Comparison of ENCODE assay signal across 8 cellular contexts in genomic region chrX:68829594-68830485, GRCh38. TPM values are rescaled to one million over a fixed set of nuclear protein-coding genes. Genes with fewer than 3 reads are reported as not detected.
A peak's percentile ranks its signal among the peaks of the same experiment; 100 is the strongest.
DNase-seq lines count a peak whose midpoint lies in the region; ATAC-seq and TF ChIP-seq lines count a peak whose summit lies in the region.

No MANE protein-coding gene starts in this region.

- peak overlapping the region; percentile 78 for H3K4me3 ChIP-seq in epithelial cell of esophagus (ENCODE audit: low read length)

- H3K27ac Mint-ChIP-seq in T-helper 17 cell: no peak overlapping the region

- ATAC-seq in T-helper 17 cell (no peak), GM21447 (IDR thresholded peaks at IDR 0.05; ENCODE audit: unreplicated experiment) (no peak), GM21526 (IDR thresholded peaks at IDR 0.05; ENCODE audit: low FRiP score, unreplicated experiment) (no peak)

- no peaks in the 10 kb centered on the region for H3K27me3 Mint-ChIP-seq in T-helper 17 cell

- no peaks in the 10 kb centered on the region for H3K9me3 ChIP-seq in T-helper 17 cell (ENCODE audit: control insufficient read depth, low read length, poor library complexity, severe bottlenecking)

- TF ChIP-seq CTCF in epithelial cell of esophagus (IDR thresholded peaks at IDR 0.05; ENCODE audit: insufficient read depth, low read depth, low read length, missing control alignments): no peak

- no peaks in the 10 kb centered on the region for H3K36me3 Mint-ChIP-seq in T-helper 17 cell (ENCODE audit: low read depth)

- DNase-seq in NCI-H1417 (lab: John Stamatoyannopoulos, UW) (peak in 2 of 3 experiments; percentile 66 to 67), NCI-H1417 treated with DMSO at 0.1 percent for 48 hours (lab: John Stamatoyannopoulos, UW) (no peak), T-helper 17 cell (no peak), epithelial cell of esophagus (ENCODE audit: low read depth) (no peak), myocyte (ENCODE audit: low read depth) (peak; percentile 28), NCI-H128 (lab: John Stamatoyannopoulos, UW; ENCODE audit: unreplicated experiment) (no peak)

- H3K4me3 Mint-ChIP-seq in T-helper 17 cell: peak overlapping the region; percentile 94

- peaks cover 19% of the 10 kb centered on the region for H3K4me1 Mint-ChIP-seq in T-helper 17 cell

RNA-seq across cellular contexts. Expression of gene EFNB1, which starts 1.0 kb away (rescaled TPM):
- total RNA-seq in T-helper 17 cell (1 to 10 TPM; 4.0 to 6.6 TPM), myocyte (4.8 and 7.2 TPM in 2 replicates)
- 2.0 TPM for polyA plus RNA-seq in myocyte (2012)

Comparison
In these comparisons a context has a peak if more than half of its experiments do, and no peak if none do; other contexts are left out.
1. DNase-seq: peak in NCI-H1417 (2 of 3) and myocyte (single experiment); none in NCI-H1417 treated with DMSO at 0.1 percent for 48 hours (single experiment), T-helper 17 cell (0 of 3), epithelial cell of esophagus (single experiment) and NCI-H128 (single experiment).